In the genomic region with DNA sequence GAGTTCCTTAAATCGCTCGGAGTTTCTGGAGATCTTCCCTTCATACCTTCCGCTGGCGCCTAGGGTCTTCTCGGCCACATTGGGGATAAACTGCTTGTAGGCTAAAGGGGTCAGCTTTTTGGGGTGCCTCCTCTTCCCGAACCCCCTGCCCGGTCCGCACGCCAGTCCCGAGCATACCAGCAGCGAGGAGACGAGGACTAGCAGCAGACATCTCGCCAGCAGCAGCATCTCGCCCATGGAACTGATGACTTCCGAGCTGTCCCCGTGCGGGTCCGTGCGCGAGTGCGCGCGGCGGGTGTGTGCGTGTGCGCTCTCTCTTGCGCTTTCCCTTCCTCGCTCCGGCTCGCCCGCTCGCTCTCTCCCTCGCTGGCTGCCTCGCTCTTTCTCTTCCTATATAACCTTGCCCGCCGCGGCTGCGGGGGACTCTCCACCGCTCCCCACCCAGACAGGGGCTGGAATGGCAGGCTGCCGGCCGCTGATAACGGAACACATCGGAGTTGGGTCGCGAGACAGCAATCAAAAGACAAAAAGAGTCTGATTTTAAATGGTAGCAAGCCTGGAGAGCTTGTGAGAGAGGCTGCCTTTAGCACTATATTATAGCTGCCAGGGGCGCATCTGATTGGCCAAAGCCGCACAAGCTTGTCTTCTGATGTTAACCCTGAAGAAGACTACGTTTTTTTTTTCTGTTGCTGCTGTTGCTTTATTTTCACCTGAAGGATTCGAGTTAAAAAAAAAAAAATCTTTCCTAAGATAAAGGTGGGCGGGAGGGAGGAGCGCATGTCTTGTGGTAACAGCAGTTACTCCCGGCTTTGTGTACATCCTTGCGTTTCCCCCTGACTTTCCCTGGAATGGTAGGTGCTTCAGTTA, we compare ENCODE assay signal across 9 cellular contexts.
A peak's percentile ranks its signal among the peaks of the same experiment; 100 is the strongest.
DNase-seq lines count a peak whose midpoint lies in the region; ATAC-seq and TF ChIP-seq lines count a peak whose summit lies in the region.
"Had no signal": no experiment of that assay in that cellular context is flagged by ENCODE, and none has a peak within 500 bp of the region (broad histone marks: within the 10 kb centered on the region; RNA-seq: fewer than 3 reads in every experiment).

A gene (minus strand): TSS at position 569 of the 867 bp plus-strand sequence. CDS start 341 bp downstream, at position 228.

- peaks cover 49% of the 10 kb centered on the region for H3K4me1 ChIP-seq in HUES48 (ENCODE audit: control insufficient read depth, insufficient read depth, low read length)
- H3K4me1 ChIP-seq in mucosa of stomach (ENCODE audit: control insufficient read depth, insufficient read depth, low read length), result peaks cover 32% of the 10 kb centered on the region

- peaks cover 76% of the 10 kb centered on the region for H3K27me3 Mint-ChIP-seq in central memory CD8-positive, alpha-beta T cell

- H3K27ac ChIP-seq in HUES48 (ENCODE audit: low read depth, low read length), result no peak within 1 kb of the TSS

- H3K4me1 Mint-ChIP-seq in central memory CD8-positive, alpha-beta T cell, result peaks cover 17% of the 10 kb centered on the region

- no peaks in the 10 kb centered on the region for H3K9me3 Mint-ChIP-seq in central memory CD8-positive, alpha-beta T cell

- peaks cover 86% of the 10 kb centered on the region for H3K27me3 ChIP-seq in HUES48 (ENCODE audit: control insufficient read depth, insufficient read depth, low read length)
- H3K27me3 ChIP-seq in mucosa of stomach (ENCODE audit: control insufficient read depth, insufficient read depth, low read length), result peaks cover 30% of the 10 kb centered on the region

- H3K4me3 ChIP-seq in AG10803 (ENCODE audit: low read length), result peak within 1 kb of the TSS; percentile 24
- peak within 1 kb of the TSS; percentile 23 for H3K4me3 ChIP-seq in HUES48 (ENCODE audit: low read depth, low read length)
- peak within 1 kb of the TSS; percentile 68 for H3K4me3 ChIP-seq in mucosa of stomach (ENCODE audit: low read length)

- no peak for DNase-seq in AG10803 (ENCODE audit: low read depth)
- no peak for DNase-seq in central memory CD8-positive, alpha-beta T cell (ENCODE audit: low spot score in 2 of 2)
- DNase-seq in MV-4-11 (lab: John Stamatoyannopoulos, UW), result no peak
- DNase-seq: activated CD8-positive, alpha-beta memory T cell treated with anti-CD3 and anti-CD28 coated beads, Interleukin-2, amount 50 U/mL, for 48 hours had no signal

- H3K27ac Mint-ChIP-seq in central memory CD8-positive, alpha-beta T cell (ENCODE audit: low read depth), result no peak within 1 kb of the TSS

- ATAC-seq in central memory CD8-positive, alpha-beta T cell (replicated peaks; ENCODE audit: extremely low read depth, poor library complexity, severe bottlenecking), result no peak
- ATAC-seq in GM19351 (IDR thresholded peaks at IDR 0.05; ENCODE audit: unreplicated experiment), result no peak
- ATAC-seq in HG03469 (IDR thresholded peaks at IDR 0.05; ENCODE audit: unreplicated experiment), result no peak
- no peak for ATAC-seq in GM21447 (IDR thresholded peaks at IDR 0.05; ENCODE audit: unreplicated experiment)

- no peak within 1 kb of the TSS for H3K9ac ChIP-seq in HUES48 (ENCODE audit: low read depth, low read length)
- H3K9ac ChIP-seq in mucosa of stomach (ENCODE audit: low read length), result peak within 1 kb of the TSS; percentile 72

- no peak for TF ChIP-seq CTCF in AG10803 (conservative IDR thresholded peaks at IDR 0.05; ENCODE audit: low read length)

- H3K36me3 Mint-ChIP-seq in central memory CD8-positive, alpha-beta T cell (ENCODE audit: insufficient read depth), result no peaks in the 10 kb centered on the region

- peak within 1 kb of the TSS; percentile 42 for H3K4me3 Mint-ChIP-seq in central memory CD8-positive, alpha-beta T cell

- H3K9me3 ChIP-seq in HUES48 (ENCODE audit: control insufficient read depth, insufficient read depth, low read length), result no peaks in the 10 kb centered on the region
- H3K9me3 ChIP-seq in mucosa of stomach (ENCODE audit: control insufficient read depth, low read length), result no peaks in the 10 kb centered on the region

- H3K36me3 ChIP-seq in HUES48 (ENCODE audit: control insufficient read depth, insufficient read depth, low read length), result no peaks in the 10 kb centered on the region
- no peaks in the 10 kb centered on the region for H3K36me3 ChIP-seq in mucosa of stomach (ENCODE audit: control insufficient read depth, insufficient read depth, low read length)
